In the genomic region with DNA sequence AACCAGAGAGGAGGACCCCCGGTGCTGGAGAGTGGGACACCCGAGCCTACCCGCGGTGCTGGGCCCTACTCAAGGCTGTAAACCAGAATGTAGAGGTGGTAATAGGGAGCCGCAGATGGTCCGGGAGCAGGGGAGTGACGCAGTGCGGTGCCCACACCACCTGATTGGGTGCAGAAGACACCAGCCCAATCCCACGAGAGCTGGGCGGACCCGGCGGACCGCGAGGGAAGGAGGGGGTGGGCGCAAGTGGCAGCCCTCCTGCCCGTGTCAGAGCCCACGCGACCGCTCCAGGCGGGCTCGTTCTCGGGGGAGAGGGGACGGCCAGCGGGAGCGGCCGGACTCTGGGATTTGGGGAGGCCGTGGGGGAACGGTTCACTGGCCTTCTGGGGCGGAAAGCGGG, we compare ENCODE assay signal across 8 cellular contexts.
DNase-seq lines count a peak whose midpoint lies in the region; ATAC-seq and TF ChIP-seq lines count a peak whose summit lies in the region.

No MANE protein-coding gene starts in this region.

- H3K4me3 Mint-ChIP-seq in naive B cell = peak overlapping the region in 5 of 8 donors; percentile 17 to 70 (median 49)

- H3K4me3 ChIP-seq in A673 (ENCODE audit: low read depth, low read length, poor library complexity, severe bottlenecking) = peak overlapping the region; percentile 51
- H3K4me3 ChIP-seq in SJSA1 = peak overlapping the region; percentile 43

- no peak for DNase-seq in A673 (ENCODE audit: low spot score)
- DNase-seq in SJSA1 (ENCODE audit: low read depth in 1 of 2, low spot score in 2 of 2) = no peak
- DNase-seq in fibroblast of gingiva (ENCODE audit: low read depth) = peak; percentile 60
- DNase-seq in naive B cell = no peak
- no peak for DNase-seq in ecto neural progenitor cell (ENCODE audit: low spot score)
- no peak for DNase-seq in SK-N-DZ (ENCODE audit: low spot score)
- DNase-seq in NCI-H526 treated with DMSO at 0.1 percent for 48 hours (lab: John Stamatoyannopoulos, UW) = no peak
- no peak for DNase-seq in DMS153 treated with DMSO at 0.1 percent for 48 hours (lab: John Stamatoyannopoulos, UW; ENCODE audit: unreplicated experiment)

- TF ChIP-seq CTCF in A673 (conservative IDR thresholded peaks at IDR 0.05; ENCODE audit: low read depth, low read length) = no peak

- ATAC-seq in naive B cell (ENCODE audit: low read depth in 2 of 2) = no peak

- peaks cover 8% of the 10 kb centered on the region for H3K4me1 ChIP-seq in A673 (ENCODE audit: insufficient read depth, low read length, poor library complexity, severe bottlenecking)
- peaks cover 22% of the 10 kb centered on the region for H3K4me1 ChIP-seq in SJSA1 (replicated peaks)

- no peaks in the 10 kb centered on the region for H3K9me3 Mint-ChIP-seq in naive B cell

- peaks cover 9 to 14% (median 9%) of the 10 kb centered on the region in 3 donors for H3K4me1 Mint-ChIP-seq in naive B cell

- H3K27ac Mint-ChIP-seq in naive B cell = no peak overlapping the region

- H3K36me3 ChIP-seq in A673 (ENCODE audit: insufficient read depth, low read length, poor library complexity, severe bottlenecking) = no peaks in the 10 kb centered on the region
- no peaks in the 10 kb centered on the region for H3K36me3 ChIP-seq in SJSA1

- no peaks in the 10 kb centered on the region for H3K9me3 ChIP-seq in A673 (ENCODE audit: low read depth, low read length, poor library complexity, severe bottlenecking)
- no peaks in the 10 kb centered on the region for H3K9me3 ChIP-seq in SJSA1 (replicated peaks)

- BruUV-seq in A673 (replicated peaks; lab: Mats Ljungman, UMichigan) = no TSS peak

- CTCF ChIA-PET in A673 (lab: Charles Lee) = no interaction called here

- intact Hi-C loops in A673 (cut with micrococcal nuclease; ENCODE audit: unreplicated experiment) = no loop called here

- H3K27me3 ChIP-seq in A673 (replicated peaks; ENCODE audit: insufficient read depth, low read depth, low read length, poor library complexity) = no peaks in the 10 kb centered on the region
- H3K27me3 ChIP-seq in SJSA1 (replicated peaks) = no peaks in the 10 kb centered on the region

- H3K27me3 Mint-ChIP-seq in naive B cell = peaks cover 51 to 91% (median 80%) of the 10 kb centered on the region in 3 donors

- H3K27ac ChIP-seq in A673 (ENCODE audit: low read depth, low read length, poor library complexity, severe bottlenecking) = peak overlapping the region; percentile 65
- no peak overlapping the region for H3K27ac ChIP-seq in SJSA1

- POLR2A ChIA-PET in A673 (lab: Charles Lee; ENCODE audit: low non-redundant PET) = no interaction called here

- peaks cover 0 to 8% of the 10 kb centered on the region in 2 donors for H3K36me3 Mint-ChIP-seq in naive B cell
